17 cellular contexts compared by ENCODE assay signal in the genomic region with DNA sequence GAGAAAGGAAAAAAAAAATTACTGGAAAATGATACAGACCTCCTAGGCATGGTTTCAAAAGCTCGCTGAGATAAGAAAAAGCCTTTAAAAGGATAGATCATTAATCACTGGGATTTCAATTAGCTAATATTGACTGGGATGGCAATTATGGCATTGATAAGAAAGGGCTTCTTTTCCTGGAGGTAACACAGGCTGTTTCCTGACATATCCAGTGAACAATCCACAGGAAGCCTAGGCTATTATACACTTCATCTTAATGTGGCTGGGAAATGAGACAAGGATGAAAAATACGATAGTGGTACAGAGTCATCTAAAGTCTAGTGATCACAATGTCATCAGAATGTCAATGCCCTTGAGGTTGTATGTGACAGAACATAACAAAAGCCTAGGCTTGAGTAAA.
DNase-seq lines count a peak whose midpoint lies in the region; ATAC-seq lines count a peak whose summit lies in the region.
"Had no signal": no experiment of that assay in that cellular context is flagged by ENCODE, and none has a peak within 500 bp of the region (broad histone marks: within the 10 kb centered on the region; RNA-seq: fewer than 3 reads in every experiment).

No MANE protein-coding gene starts in this region.

- H3K36me3 ChIP-seq in ACC112 (ENCODE audit: insufficient read depth, low read length): no peaks in the 10 kb centered on the region
- no peaks in the 10 kb centered on the region for H3K36me3 ChIP-seq in aorta (ENCODE audit: control insufficient read depth in 1 of 2, insufficient read depth in 2 of 2, low read length in 1 of 2)
- H3K36me3 ChIP-seq: BLaER1 treated with 17β-estradiol and CSF1 and Interleukin-3, amounts not matched to agents 10 nM and 100 nM had no signal

- H3K4me3 ChIP-seq in ACC112 (ENCODE audit: low read depth, low read length) (no peak overlapping the region), aorta (ENCODE audit: low read length in 2 of 2) (no peak overlapping the region)
- H3K4me3 ChIP-seq: BLaER1 treated with 17β-estradiol and CSF1 and Interleukin-3, amounts not matched to agents 10 nM and 100 nM; GM23248 had no signal

- H3K4me1 ChIP-seq in ACC112 (ENCODE audit: control insufficient read depth, insufficient read depth, low read length, unreplicated experiment) (no peaks in the 10 kb centered on the region), aorta (ENCODE audit: control insufficient read depth in 1 of 2, insufficient read depth in 2 of 2, low read length in 2 of 2) (no peaks in the 10 kb centered on the region)
- H3K4me1 ChIP-seq: BLaER1 treated with 17β-estradiol and CSF1 and Interleukin-3, amounts not matched to agents 10 nM and 100 nM had no signal

- H3K27ac ChIP-seq in ACC112 (ENCODE audit: low read depth, low read length): no peak overlapping the region
- no peak overlapping the region for H3K27ac ChIP-seq in aorta (ENCODE audit: low read depth in 1 of 2, low read length in 2 of 2)
- H3K27ac ChIP-seq: 22Rv1; BLaER1 treated with 17β-estradiol and CSF1 and Interleukin-3, amounts not matched to agents 10 nM and 100 nM; GM23248; HL-60 had no signal

- no peak for ATAC-seq in aorta (ENCODE audit: low FRiP score)

- H3K27me3 ChIP-seq in ACC112 (ENCODE audit: insufficient read depth, low read length) (no peaks in the 10 kb centered on the region; the same call in none of the 2 replicates), aorta (ENCODE audit: control insufficient read depth in 1 of 2, insufficient read depth in 2 of 2, low read length in 1 of 2) (no peaks in the 10 kb centered on the region)
- H3K27me3 ChIP-seq: BLaER1 treated with 17β-estradiol and CSF1 and Interleukin-3, amounts not matched to agents 10 nM and 100 nM had no signal

- DNase-seq in DMS53 (lab: John Stamatoyannopoulos, UW) (peak; percentile 32), DMS53 treated with DMSO at 0.1 percent for 48 hours (lab: John Stamatoyannopoulos, UW; ENCODE audit: unreplicated experiment) (no peak), NCI-H146 treated with DMSO at 0.1 percent for 48 hours (lab: John Stamatoyannopoulos, UW; ENCODE audit: unreplicated experiment) (peak; percentile 99), NCI-H748 treated with DMSO at 0.1 percent for 48 hours (lab: John Stamatoyannopoulos, UW) (peak; percentile 21), NCI-H187 (lab: John Stamatoyannopoulos, UW) (no peak), aorta (no peak), H4 (ENCODE audit: low spot score) (no peak)
- DNase-seq: AML-193; CD4-positive, CD25-positive, alpha-beta regulatory T cell; DND-41; GF-D8; GM23248; H7 had no signal

- intact Hi-C loops in aorta (cut with DNase I): no loop called here

- H3K79me2 ChIP-seq in ACC112 (ENCODE audit: control insufficient read depth, insufficient read depth, low read length, unreplicated experiment): no peaks in the 10 kb centered on the region

- WGBS in aorta, 2 donors: 48 to 60% methylated on average over 2 of the region's 2 CpGs

- H2AFZ ChIP-seq in ACC112 (ENCODE audit: low read length, unreplicated experiment): peak overlapping the region; percentile 14
- H2AFZ ChIP-seq: GM23248 had no signal

- H3K9me3 ChIP-seq in aorta (ENCODE audit: control insufficient read depth, low read length): no peaks in the 10 kb centered on the region
- H3K9me3 ChIP-seq: BLaER1 treated with 17β-estradiol and CSF1 and Interleukin-3, amounts not matched to agents 10 nM and 100 nM had no signal

Comparison
In these comparisons a context has a peak if more than half of its experiments do, and no peak if none do; other contexts are left out.
1. DNase-seq: peak in DMS53 (single experiment), NCI-H146 treated with DMSO at 0.1 percent for 48 hours (single experiment) and NCI-H748 treated with DMSO at 0.1 percent for 48 hours (single experiment); none in DMS53 treated with DMSO at 0.1 percent for 48 hours (single experiment), NCI-H187 (0 of 2), aorta (0 of 2) and H4 (single experiment).